Comparison of ENCODE assay signal across 19 cellular contexts in the genomic region with DNA sequence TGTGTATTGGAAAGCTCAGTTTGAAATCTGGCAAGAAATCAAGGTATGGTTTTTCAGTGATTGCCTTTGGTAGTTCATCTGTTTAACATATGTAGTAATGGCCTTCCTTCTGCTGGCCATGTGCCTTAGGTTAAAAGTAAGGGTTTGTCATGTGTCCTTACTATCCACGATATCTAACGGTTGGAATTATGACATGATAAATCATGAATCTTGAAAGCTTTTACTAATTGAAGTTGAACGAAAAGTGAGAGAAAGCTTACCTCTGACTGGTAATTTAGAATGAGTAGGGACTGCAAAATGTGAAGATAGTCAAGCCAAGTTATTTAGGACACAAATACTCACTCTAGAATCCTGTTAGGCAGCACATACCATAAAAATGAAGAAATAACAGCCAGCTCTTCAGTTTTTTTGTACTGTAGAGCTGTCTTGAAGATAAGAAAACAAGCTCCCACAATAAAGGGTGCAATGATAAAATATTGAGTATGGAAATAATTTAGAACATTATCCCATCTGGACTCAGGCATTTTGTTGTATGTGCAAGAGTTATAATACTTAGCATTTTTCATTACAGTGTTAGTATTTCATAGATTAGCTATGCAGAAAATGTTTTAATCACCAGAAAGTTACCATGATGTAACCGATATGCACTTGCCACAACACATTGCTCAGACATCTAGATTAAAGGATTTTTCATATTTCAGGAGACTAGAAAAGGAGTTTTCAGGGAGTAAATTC.
DNase-seq lines count a peak whose midpoint lies in the region; ATAC-seq lines count a peak whose summit lies in the region.
"Had no signal": no experiment of that assay in that cellular context is flagged by ENCODE, and none has a peak within 500 bp of the region (broad histone marks: within the 10 kb centered on the region; RNA-seq: fewer than 3 reads in every experiment).

No MANE protein-coding gene starts in this region.

- no peak overlapping the region for H4K91ac ChIP-seq in trophoblast cell (ENCODE audit: low read depth, low read length)

- no peak overlapping the region for H3K4ac ChIP-seq in trophoblast cell (ENCODE audit: low read depth, low read length)

- H2BK12ac ChIP-seq in trophoblast cell (ENCODE audit: low read length), result no peak overlapping the region

- no peak overlapping the region for H2AK5ac ChIP-seq in trophoblast cell (ENCODE audit: low read length)

- no peaks in the 10 kb centered on the region for H3K27me3 ChIP-seq in trophoblast cell (ENCODE audit: insufficient read depth, low read length)
- H3K27me3 ChIP-seq: BLaER1 treated with 17β-estradiol and CSF1 and Interleukin-3, amounts not matched to agents 10 nM and 100 nM had no signal

- H3K27ac ChIP-seq in trophoblast cell (ENCODE audit: low read depth, low read length), result no peak overlapping the region
- H3K27ac ChIP-seq: BLaER1 treated with 17β-estradiol and CSF1 and Interleukin-3, amounts not matched to agents 10 nM and 100 nM; psoas muscle had no signal

- no peak overlapping the region for H2BK5ac ChIP-seq in trophoblast cell (ENCODE audit: low read depth, low read length, poor library complexity)

- no peaks in the 10 kb centered on the region for H3K4me1 ChIP-seq in trophoblast cell (ENCODE audit: control insufficient read depth in 1 of 2, insufficient read depth in 2 of 2, low read length in 2 of 2)
- H3K4me1 ChIP-seq: psoas muscle had no signal

- H3K9me3 ChIP-seq in trophoblast cell (ENCODE audit: insufficient read depth, low read depth, low read length), result no peaks in the 10 kb centered on the region
- H3K9me3 ChIP-seq: BLaER1 treated with 17β-estradiol and CSF1 and Interleukin-3, amounts not matched to agents 10 nM and 100 nM; psoas muscle had no signal

- peak; percentile 86 for DNase-seq in EH (ENCODE audit: low read depth)
- DNase-seq in NCI-H446 treated with DMSO at 0.1 percent for 48 hours (lab: John Stamatoyannopoulos, UW), result peak; percentile 33
- DNase-seq in fibroblast of gingiva (ENCODE audit: low read depth), result peak; percentile 26
- peak; percentile 41 to 85 for DNase-seq in trophoblast cell
- DNase-seq in activated CD4-positive, alpha-beta memory T cell treated with anti-CD3 and anti-CD28 coated beads for 36 hours, result no peak
- DNase-seq in stimulated activated CD4-positive, alpha-beta T cell treated with anti-CD3 and anti-CD28 coated beads, Interleukin-12 subunit alpha, Interleukin-12 subunit beta, amount 100 ng/mL, for 4 hours, result no peak
- DNase-seq: activated CD4-positive, alpha-beta T cell treated with anti-CD3 and anti-CD28 coated beads, Interleukin-2, amount 10 ng/mL, durations not matched to agents 7 days and 5 days; activated naive CD8-positive, alpha-beta T cell treated with anti-CD3 and anti-CD28 coated beads, Interleukin-2, amount 10 ng/mL, durations not matched to agents 7 days and 5 days; activated T-cell treated with anti-CD3 and anti-CD28 coated beads, Interleukin-2, amount 50 U/mL, for 48 hours; GOT3; hypothalamus; left colon; NCI-H1092; psoas muscle; SHP77 treated with DMSO at 0.1 percent for 48 hours; T-helper 9 cell had no signal

- no peak overlapping the region for H3K14ac ChIP-seq in trophoblast cell (ENCODE audit: low read length)

- no peak overlapping the region for H3K4me3 Mint-ChIP-seq in activated CD4-positive, alpha-beta memory T cell treated with anti-CD3 and anti-CD28 coated beads for 36 hours
- H3K4me3 Mint-ChIP-seq: activated CD4-positive, alpha-beta T cell treated with anti-CD3 and anti-CD28 coated beads, Interleukin-2, amount 10 ng/mL, durations not matched to agents 7 days and 5 days; activated naive CD8-positive, alpha-beta T cell treated with anti-CD3 and anti-CD28 coated beads, Interleukin-2, amount 10 ng/mL, durations not matched to agents 7 days and 5 days had no signal

- no peaks in the 10 kb centered on the region for H3K79me1 ChIP-seq in trophoblast cell (ENCODE audit: low read length)

- H3K27ac Mint-ChIP-seq in activated CD4-positive, alpha-beta memory T cell treated with anti-CD3 and anti-CD28 coated beads for 36 hours, result no peak overlapping the region
- H3K27ac Mint-ChIP-seq: activated CD4-positive, alpha-beta T cell treated with anti-CD3 and anti-CD28 coated beads, Interleukin-2, amount 10 ng/mL, durations not matched to agents 7 days and 5 days; activated naive CD8-positive, alpha-beta T cell treated with anti-CD3 and anti-CD28 coated beads, Interleukin-2, amount 10 ng/mL, durations not matched to agents 7 days and 5 days had no signal

- no CpG with 5 or more reads among the region's 4 CpGs for WGBS in trophoblast cell (ENCODE audit: extremely low coverage, insufficient coverage, insufficient read length)

- intact Hi-C loops in activated CD4-positive, alpha-beta memory T cell treated with anti-CD3 and anti-CD28 coated beads for 36 hours (cut with micrococcal nuclease), result no loop called here

- no peaks in the 10 kb centered on the region for H3K27me3 Mint-ChIP-seq in activated CD4-positive, alpha-beta memory T cell treated with anti-CD3 and anti-CD28 coated beads for 36 hours
- H3K27me3 Mint-ChIP-seq: activated CD4-positive, alpha-beta T cell treated with anti-CD3 and anti-CD28 coated beads, Interleukin-2, amount 10 ng/mL, durations not matched to agents 7 days and 5 days; activated naive CD8-positive, alpha-beta T cell treated with anti-CD3 and anti-CD28 coated beads, Interleukin-2, amount 10 ng/mL, durations not matched to agents 7 days and 5 days had no signal

- H3K18ac ChIP-seq in trophoblast cell (ENCODE audit: low read length), result no peak overlapping the region

- H4K12ac ChIP-seq in trophoblast cell (ENCODE audit: low read depth, low read length), result no peak overlapping the region

- H3K36me3 ChIP-seq in trophoblast cell (ENCODE audit: control insufficient read depth in 1 of 2, insufficient read depth in 2 of 2, low read length in 2 of 2), result no peaks in the 10 kb centered on the region
- H3K36me3 ChIP-seq: BLaER1 treated with 17β-estradiol and CSF1 and Interleukin-3, amounts not matched to agents 10 nM and 100 nM had no signal

- no peak overlapping the region for H3K23ac ChIP-seq in trophoblast cell (ENCODE audit: low read length)

- no peaks in the 10 kb centered on the region for H3K36me3 Mint-ChIP-seq in activated CD4-positive, alpha-beta memory T cell treated with anti-CD3 and anti-CD28 coated beads for 36 hours
- H3K36me3 Mint-ChIP-seq: activated naive CD8-positive, alpha-beta T cell treated with anti-CD3 and anti-CD28 coated beads, Interleukin-2, amount 10 ng/mL, durations not matched to agents 7 days and 5 days had no signal

- CTCF ChIA-PET in activated CD4-positive, alpha-beta memory T cell treated with anti-CD3 and anti-CD28 coated beads for 36 hours (lab: Charles Lee), result no interaction called here

- no peaks in the 10 kb centered on the region for H3K79me2 ChIP-seq in trophoblast cell (ENCODE audit: control insufficient read depth, insufficient read depth, low read length, poor library complexity)

- POLR2A ChIA-PET in activated CD4-positive, alpha-beta memory T cell treated with anti-CD3 and anti-CD28 coated beads for 36 hours (lab: Charles Lee), result no interaction called here

- peaks cover 5% of the 10 kb centered on the region for H3K9me3 Mint-ChIP-seq in activated CD4-positive, alpha-beta memory T cell treated with anti-CD3 and anti-CD28 coated beads for 36 hours

- no peak overlapping the region for H2BK120ac ChIP-seq in trophoblast cell (ENCODE audit: insufficient read depth, low read length, poor library complexity)

- no peak overlapping the region for H3K4me2 ChIP-seq in trophoblast cell (ENCODE audit: low read length)
- H3K4me2 ChIP-seq: BLaER1 treated with 17β-estradiol and CSF1 and Interleukin-3, amounts not matched to agents 10 nM and 100 nM had no signal

- no peaks in the 10 kb centered on the region for H3K4me1 Mint-ChIP-seq in activated CD4-positive, alpha-beta memory T cell treated with anti-CD3 and anti-CD28 coated beads for 36 hours (ENCODE audit: low read depth)
- H3K4me1 Mint-ChIP-seq: activated CD4-positive, alpha-beta T cell treated with anti-CD3 and anti-CD28 coated beads, Interleukin-2, amount 10 ng/mL, durations not matched to agents 7 days and 5 days; activated naive CD8-positive, alpha-beta T cell treated with anti-CD3 and anti-CD28 coated beads, Interleukin-2, amount 10 ng/mL, durations not matched to agents 7 days and 5 days had no signal

- no peak overlapping the region for H2AFZ ChIP-seq in trophoblast cell (ENCODE audit: insufficient read depth, low read length, poor library complexity)

- no peak for ATAC-seq in HG02885 (IDR thresholded peaks at IDR 0.05; ENCODE audit: poor library complexity, unreplicated experiment)
- no peak for ATAC-seq in GM21515 (IDR thresholded peaks at IDR 0.05; ENCODE audit: unreplicated experiment)
- ATAC-seq: left colon, psoas muscle had no signal

- no peak overlapping the region for H3K9ac ChIP-seq in trophoblast cell (ENCODE audit: low read length)
- H3K9ac ChIP-seq: BLaER1 treated with 17β-estradiol and CSF1 and Interleukin-3, amounts not matched to agents 10 nM and 100 nM had no signal

- H4K8ac ChIP-seq in trophoblast cell (ENCODE audit: low read depth, low read length), result no peak overlapping the region

- no peak overlapping the region for H3K4me3 ChIP-seq in trophoblast cell (ENCODE audit: low read depth, low read length)
- H3K4me3 ChIP-seq: BLaER1 treated with 17β-estradiol and CSF1 and Interleukin-3, amounts not matched to agents 10 nM and 100 nM; psoas muscle had no signal

Comparison
In these comparisons a context has a peak if more than half of its experiments do, and no peak if none do; other contexts are left out.
1. DNase-seq: peak in EH (single experiment), NCI-H446 treated with DMSO at 0.1 percent for 48 hours (single experiment), fibroblast of gingiva (single experiment) and trophoblast cell (2 of 2); none in activated CD4-positive, alpha-beta memory T cell treated with anti-CD3 and anti-CD28 coated beads for 36 hours (single experiment) and stimulated activated CD4-positive, alpha-beta T cell treated with anti-CD3 and anti-CD28 coated beads, Interleukin-12 subunit alpha, Interleukin-12 subunit beta, amount 100 ng/mL, for 4 hours (single experiment).